Comparison of ENCODE assay signal across 8 cellular contexts in the genomic region with DNA sequence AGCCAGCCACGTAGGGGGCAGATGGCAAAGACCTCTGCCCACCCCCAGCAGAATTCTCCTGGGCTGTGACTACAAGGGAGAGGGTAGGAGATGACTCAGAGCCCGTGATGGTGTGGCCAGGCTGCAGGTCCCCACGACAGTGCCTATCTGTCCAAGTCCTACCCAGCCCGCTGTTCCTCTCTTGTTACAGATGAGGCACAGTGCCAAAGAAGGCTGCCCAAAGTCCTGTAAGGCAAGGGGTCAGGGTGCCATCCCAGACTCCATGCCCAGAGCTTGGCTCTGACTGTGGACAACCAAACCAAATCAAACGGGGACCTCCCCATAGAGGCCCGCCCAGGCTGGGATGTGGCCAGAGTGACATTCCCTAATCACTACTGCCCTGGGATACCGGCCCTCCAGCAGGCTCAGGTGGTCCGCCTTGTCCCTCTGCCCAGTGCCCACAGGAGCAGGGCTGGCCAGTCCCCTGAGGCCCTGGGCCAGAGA. TPM values are rescaled to one million over a fixed set of nuclear protein-coding genes. Genes with fewer than 3 reads are reported as not detected.
DNase-seq lines count a peak whose midpoint lies in the region; ATAC-seq and TF ChIP-seq lines count a peak whose summit lies in the region.

No MANE protein-coding gene starts in this region.

- no peak for ATAC-seq in body of pancreas
- no peak for ATAC-seq in left lung
- ATAC-seq in thoracic aorta (ENCODE audit: insufficient number of reproducible peaks, low FRiP score, low read depth) = peak; percentile 15
- no peak for ATAC-seq in GM19397 (IDR thresholded peaks at IDR 0.05; ENCODE audit: unreplicated experiment)
- no peak for ATAC-seq in HG02970 (IDR thresholded peaks at IDR 0.05; ENCODE audit: low FRiP score, unreplicated experiment)

- H3K36me3 ChIP-seq in body of pancreas (replicated peaks in 1 of 2; ENCODE audit: insufficient read depth in 1 of 2, low read depth in 2 of 2) = no peaks in the 10 kb centered on the region
- no peaks in the 10 kb centered on the region for H3K36me3 ChIP-seq in left lung
- H3K36me3 ChIP-seq in thoracic aorta = no peaks in the 10 kb centered on the region

- H3K9me3 ChIP-seq in body of pancreas = no peaks in the 10 kb centered on the region
- H3K9me3 ChIP-seq in left lung = no peaks in the 10 kb centered on the region
- no peaks in the 10 kb centered on the region for H3K9me3 ChIP-seq in thoracic aorta

- H3K4me3 ChIP-seq in body of pancreas (no peak overlapping the region), left lung (peak overlapping the region in 1 of 2 donors; percentile 62), thoracic aorta (peak overlapping the region; percentile 99)

- TF ChIP-seq CTCF in body of pancreas (IDR thresholded peaks at IDR 0.05) (no peak), left lung (IDR thresholded peaks at IDR 0.05) (no peak), thoracic aorta (IDR thresholded peaks at IDR 0.05) (no peak)

- H3K27me3 ChIP-seq in body of pancreas (no peaks in the 10 kb centered on the region), left lung (peaks cover 0 to 67% of the 10 kb centered on the region in 2 donors), thoracic aorta (replicated peaks; ENCODE audit: insufficient read depth) (no peaks in the 10 kb centered on the region)

- H3K4me1 ChIP-seq in body of pancreas (peaks cover 67% of the 10 kb centered on the region), left lung (peaks cover 33 to 57% of the 10 kb centered on the region in 2 donors), thoracic aorta (ENCODE audit: control insufficient read depth in 1 of 2, low read depth in 2 of 2) (peaks cover 28 to 82% of the 10 kb centered on the region in 2 donors)

- DNase-seq in NCI-H2196 (lab: John Stamatoyannopoulos, UW; ENCODE audit: unreplicated experiment) (peak; percentile 35), NCI-H2196 treated with DMSO at 0.1 percent for 48 hours (lab: John Stamatoyannopoulos, UW; ENCODE audit: unreplicated experiment) (no peak), body of pancreas (peak in 2 of 4 donors; percentile 32 to 72), left lung (peak in 1 of 2 donors; percentile 37), thoracic aorta (ENCODE audit: low spot score) (no peak), hippocampal formation (lab: John Stamatoyannopoulos, UW) (no peak)

- 20 to 28% methylated on average over 2 to 8 of the region's 8 CpGs for WGBS in body of pancreas, 2 donors

- H3K27ac ChIP-seq in body of pancreas (peak overlapping the region; percentile 22 to 93 (median 89)), left lung (peak overlapping the region; percentile 83 to 94), thoracic aorta (peak overlapping the region; percentile 92 to 100)

- intact Hi-C loops in body of pancreas (cut with DNase I) (no loop called here), left lung (cut with DNase I) (no loop called here)

- no peak for TF ChIP-seq POLR2A in body of pancreas (IDR thresholded peaks at IDR 0.05)

RNA-seq across cellular contexts. Expression of a gene that starts 12.6 kb away (rescaled TPM):
- total RNA-seq in body of pancreas (10 to 100 TPM; 61.0 to 72.8 TPM), left lung (10 to 100 TPM; 67.6 to 73.6 TPM), thoracic aorta (100 to 1,000 TPM; 116 to 166 TPM)

RNA-seq across cellular contexts. Expression of a gene that starts 45.2 kb away (rescaled TPM):
- total RNA-seq in body of pancreas (over 10,000 TPM; 14,932 to 20,352 TPM), left lung (not detected), thoracic aorta (1 to 10 TPM; 4.9 to 9.3 TPM)

RNA-seq across cellular contexts. Expression of a gene that starts 57.0 kb away (rescaled TPM):
- total RNA-seq in body of pancreas = over 10,000 TPM; 18,538 to 32,261 TPM
- not detected for total RNA-seq in left lung
- total RNA-seq in thoracic aorta = 10 to 100 TPM; 12.5 TPM

Comparison
In these comparisons a context has a peak if more than half of its experiments do, and no peak if none do; other contexts are left out.
1. RNA of a gene that starts 45.2 kb away (total RNA-seq): 14,932 to 20,352 TPM in body of pancreas; 4.9 to 9.3 TPM in thoracic aorta and not detected in left lung; every median in the first group is over 1,000 times any median in the second.
2. RNA of a gene that starts 57.0 kb away (total RNA-seq): 18,538 to 32,261 TPM in body of pancreas; 12.5 TPM in thoracic aorta and not detected in left lung; every median in the first group is over 1,000 times any median in the second.
3. Peak in every context shown above with its lines, with median percentiles within 50 percentile points of each other: H3K27ac ChIP-seq.